ENCODE assay signal across 28 cellular contexts in genomic region chr11:26105762-26106423, GRCh38.
"Had no signal": no experiment of that assay in that cellular context is flagged by ENCODE, and none has a peak within 500 bp of the region (broad histone marks: within the 10 kb centered on the region; RNA-seq: fewer than 3 reads in every experiment).

No MANE protein-coding gene starts in this region.

- H3K9me3 Mint-ChIP-seq: neural crest cell had no signal

- H3K4me3 Mint-ChIP-seq: activated CD4-positive, alpha-beta memory T cell treated with anti-CD3 and anti-CD28 coated beads, Interleukin-2, amount 10 ng/mL, durations not matched to agents 7 days and 5 days; activated naive CD4-positive, alpha-beta T cell treated with anti-CD3 and anti-CD28 coated beads, Interleukin-2, amount 10 ng/mL, durations not matched to agents 7 days and 5 days; activated T-cell treated with anti-CD3 and anti-CD28 coated beads, Interleukin-2, amount 50 U/mL, for 72 hours; effector memory CD8-positive, alpha-beta T cell; naive thymus-derived CD4-positive, alpha-beta T cell; neural crest cell; stimulated activated naive B cell treated with anti-CD40 and anti-IgM and Interleukin-4, amounts not matched to agents 10 μg/mL and 1 μg/mL and 100 μg/mL, for 72 hours had no signal

- FAIRE-seq: bronchial epithelial cell, endothelial cell of umbilical vein, small intestine had no signal

- H3K9me3 ChIP-seq: colonic mucosa, esophagus muscularis mucosa, gastrocnemius medialis, left lung, transverse colon, uterus had no signal

- ATAC-seq: activated T-cell treated with anti-CD3 and anti-CD28 coated beads, Interleukin-2, amount 50 U/mL, for 72 hours; effector memory CD8-positive, alpha-beta T cell; gastrocnemius medialis; left lung; naive thymus-derived CD4-positive, alpha-beta T cell; sciatic nerve; stimulated activated naive B cell treated with anti-CD40 and anti-IgM and Interleukin-4, amounts not matched to agents 10 μg/mL and 1 μg/mL and 100 μg/mL, for 72 hours had no signal

- H3K4me1 Mint-ChIP-seq: activated CD4-positive, alpha-beta memory T cell treated with anti-CD3 and anti-CD28 coated beads, Interleukin-2, amount 10 ng/mL, durations not matched to agents 7 days and 5 days; activated naive CD4-positive, alpha-beta T cell treated with anti-CD3 and anti-CD28 coated beads, Interleukin-2, amount 10 ng/mL, durations not matched to agents 7 days and 5 days; naive thymus-derived CD4-positive, alpha-beta T cell; neural crest cell had no signal

- H3K27me3 Mint-ChIP-seq: activated CD4-positive, alpha-beta memory T cell treated with anti-CD3 and anti-CD28 coated beads, Interleukin-2, amount 10 ng/mL, durations not matched to agents 7 days and 5 days; activated naive CD4-positive, alpha-beta T cell treated with anti-CD3 and anti-CD28 coated beads, Interleukin-2, amount 10 ng/mL, durations not matched to agents 7 days and 5 days; effector memory CD8-positive, alpha-beta T cell; naive thymus-derived CD4-positive, alpha-beta T cell; stimulated activated naive B cell treated with anti-CD40 and anti-IgM and Interleukin-4, amounts not matched to agents 10 μg/mL and 1 μg/mL and 100 μg/mL, for 72 hours had no signal

- H3K36me3 Mint-ChIP-seq: activated naive CD4-positive, alpha-beta T cell treated with anti-CD3 and anti-CD28 coated beads, Interleukin-2, amount 10 ng/mL, durations not matched to agents 7 days and 5 days; naive thymus-derived CD4-positive, alpha-beta T cell; stimulated activated naive B cell treated with anti-CD40 and anti-IgM and Interleukin-4, amounts not matched to agents 10 μg/mL and 1 μg/mL and 100 μg/mL, for 72 hours had no signal

- H3K4me1 ChIP-seq: colonic mucosa, gastrocnemius medialis, left lung, transverse colon, uterus had no signal

- DNase-seq: activated CD4-positive, alpha-beta memory T cell treated with anti-CD3 and anti-CD28 coated beads, Interleukin-2, amount 10 ng/mL, durations not matched to agents 7 days and 5 days; activated CD4-positive, alpha-beta T cell treated with anti-CD3 and anti-CD28 coated beads for 48 hours; activated CD4-positive, CD25-positive, alpha-beta regulatory T cell; activated effector memory CD4-positive, alpha-beta T cell treated with anti-CD3 and anti-CD28 coated beads, Interleukin-2, amount 50 U/mL, for 16 hours; activated naive CD4-positive, alpha-beta T cell treated with anti-CD3 and anti-CD28 coated beads, Interleukin-2, amount 10 ng/mL, durations not matched to agents 7 days and 5 days; activated T-cell treated with anti-CD3 and anti-CD28 coated beads, Interleukin-2, amount 50 U/mL, for 72 hours; amygdala; colonic mucosa; dorsolateral prefrontal cortex; effector memory CD8-positive, alpha-beta T cell; gastrocnemius medialis; hippocampal formation; kidney glomerular epithelial cell; left lung; naive thymus-derived CD4-positive, alpha-beta T cell; occipital lobe; posterior cingulate gyrus; small intestine; stimulated activated CD4-positive, alpha-beta T cell treated with anti-CD3 and anti-CD28 coated beads, Interleukin-2, amount 100 ng/mL, for 24 hours; stimulated activated naive B cell treated with anti-CD40 and anti-IgM and Interleukin-4, amounts not matched to agents 10 μg/mL and 1 μg/mL and 100 μg/mL, for 72 hours; transverse colon; uterus had no signal

- H3K27ac ChIP-seq: colonic mucosa, dorsolateral prefrontal cortex, esophagus muscularis mucosa, gastrocnemius medialis, left lung, transverse colon, uterus had no signal

- H3K4me3 ChIP-seq: colonic mucosa, dorsolateral prefrontal cortex, esophagus muscularis mucosa, gastrocnemius medialis, left lung, lung, transverse colon, uterus had no signal

- H3K27me3 ChIP-seq: colonic mucosa, esophagus muscularis mucosa, gastrocnemius medialis, left lung, transverse colon, uterus had no signal

- H3K36me3 ChIP-seq: colonic mucosa, esophagus muscularis mucosa, gastrocnemius medialis, left lung, transverse colon, uterus had no signal

- H3K27ac Mint-ChIP-seq: activated CD4-positive, alpha-beta memory T cell treated with anti-CD3 and anti-CD28 coated beads, Interleukin-2, amount 10 ng/mL, durations not matched to agents 7 days and 5 days; activated naive CD4-positive, alpha-beta T cell treated with anti-CD3 and anti-CD28 coated beads, Interleukin-2, amount 10 ng/mL, durations not matched to agents 7 days and 5 days; activated T-cell treated with anti-CD3 and anti-CD28 coated beads, Interleukin-2, amount 50 U/mL, for 72 hours; effector memory CD8-positive, alpha-beta T cell; naive thymus-derived CD4-positive, alpha-beta T cell; stimulated activated naive B cell treated with anti-CD40 and anti-IgM and Interleukin-4, amounts not matched to agents 10 μg/mL and 1 μg/mL and 100 μg/mL, for 72 hours had no signal
